8 cellular contexts compared by ENCODE assay signal in the genomic region with DNA sequence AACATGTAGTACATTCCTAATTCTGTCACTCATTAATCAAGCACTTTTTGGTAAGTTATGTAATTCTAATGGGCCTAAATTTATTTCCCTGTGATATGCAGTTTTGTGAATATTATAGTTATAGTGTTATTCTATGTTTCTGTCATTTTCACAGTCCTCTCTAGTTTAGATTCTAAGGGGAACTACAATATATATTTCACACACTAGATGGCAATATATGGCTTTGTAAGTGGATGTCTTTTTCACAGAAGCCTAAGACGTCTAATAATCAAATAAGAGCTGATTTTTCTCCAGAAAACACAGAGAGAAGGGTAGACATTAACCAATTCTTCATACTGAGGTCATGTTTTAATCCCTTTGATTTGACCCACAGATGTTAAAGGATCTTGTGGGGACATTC. TPM values are rescaled to one million over a fixed set of nuclear protein-coding genes. Genes with fewer than 3 reads are reported as not detected.
DNase-seq lines count a peak whose midpoint lies in the region; ATAC-seq and TF ChIP-seq lines count a peak whose summit lies in the region.

No MANE protein-coding gene starts in this region.

- H3K27me3 ChIP-seq in thoracic aorta (replicated peaks; ENCODE audit: insufficient read depth) (no peaks in the 10 kb centered on the region), testis (no peaks in the 10 kb centered on the region)

- no peaks in the 10 kb centered on the region for H3K9me3 ChIP-seq in thoracic aorta
- H3K9me3 ChIP-seq in testis, result no peaks in the 10 kb centered on the region

- H3K27ac ChIP-seq in thoracic aorta, result no peak overlapping the region
- H3K27ac ChIP-seq in testis, result no peak overlapping the region

- H3K36me3 ChIP-seq in thoracic aorta, result no peaks in the 10 kb centered on the region
- H3K36me3 ChIP-seq in testis (ENCODE audit: low read depth, missing control alignments), result no peaks in the 10 kb centered on the region

- DNase-seq in AG08396 (ENCODE audit: low spot score) (peak; percentile 10), RPMI7951 (ENCODE audit: low read depth) (peak; percentile 27), fibroblast of the aortic adventitia (ENCODE audit: low read depth) (peak; percentile 76), thoracic aorta (ENCODE audit: low spot score) (no peak), testis (no peak), D341Med (ENCODE audit: low spot score) (no peak)

- peak; percentile 50 for TF ChIP-seq CTCF in fibroblast of the aortic adventitia (IDR thresholded peaks at IDR 0.05; ENCODE audit: insufficient read depth, low read length)
- peak; percentile 15 for TF ChIP-seq CTCF in thoracic aorta (IDR thresholded peaks at IDR 0.05)
- no peak for TF ChIP-seq CTCF in testis (IDR thresholded peaks at IDR 0.05)

- H3K4me1 ChIP-seq in thoracic aorta (ENCODE audit: control insufficient read depth in 1 of 2, low read depth in 2 of 2) (no peaks in the 10 kb centered on the region), testis (no peaks in the 10 kb centered on the region)

- intact Hi-C loops in testis (cut with DNase I; ENCODE audit: low total_unique reads), result no loop called here

- ATAC-seq in GM21528 (IDR thresholded peaks at IDR 0.05; ENCODE audit: low FRiP score, unreplicated experiment) (peak; percentile 60), thoracic aorta (ENCODE audit: insufficient number of reproducible peaks, low FRiP score, low read depth) (no peak), HG03378 (IDR thresholded peaks at IDR 0.05; ENCODE audit: unreplicated experiment) (no peak)

- TF ChIP-seq POLR2A in testis (IDR thresholded peaks at IDR 0.05), result no peak

- H3K4me3 ChIP-seq in fibroblast of the aortic adventitia (ENCODE audit: low read depth, low read length), result no peak overlapping the region
- H3K4me3 ChIP-seq in thoracic aorta, result no peak overlapping the region
- H3K4me3 ChIP-seq in testis, result no peak overlapping the region

- 23 to 52% methylated on average over 1 of the region's 1 CpG for WGBS in testis, 2 donors

RNA-seq across cellular contexts. Expression of a gene that starts 18.0 kb away (rescaled TPM):
- 15.7 and 20.8 TPM in 2 replicates for total RNA-seq in RPMI7951 (2014; rRNA removed; shearing (Covaris generic))
- total RNA-seq in fibroblast of the aortic adventitia (ENCODE audit: low replicate concordance), result 7.0 and 16.8 TPM in 2 replicates
- total RNA-seq in thoracic aorta, result 1 to 10 TPM; 6.2 to 9.4 TPM
- total RNA-seq in testis, result 10 to 100 TPM; 27.1 to 27.4 TPM
- polyA plus RNA-seq in testis (ENCODE audit: insufficient read depth, low read depth, low replicate concordance), result 13.0 TPM

RNA-seq across cellular contexts. Expression of a gene that starts 21.5 kb away (rescaled TPM):
- under 0.01 and 0.12 TPM in 2 replicates for total RNA-seq in RPMI7951 (2014; rRNA removed; shearing (Covaris generic))
- total RNA-seq in fibroblast of the aortic adventitia (ENCODE audit: low replicate concordance) (0.09 TPM in 1 of 2 replicates, not detected in the other), thoracic aorta (under 1 TPM in 1 of 2 donors, not detected in 1; 0.27 TPM), testis (1 to 10 TPM; 3.5 to 4.2 TPM)
- 10.4 TPM for polyA plus RNA-seq in testis (ENCODE audit: insufficient read depth, low read depth, low replicate concordance)

Comparison
In these comparisons a context has a peak if more than half of its experiments do, and no peak if none do; other contexts are left out.
1. DNase-seq: peak in AG08396 (single experiment), RPMI7951 (single experiment) and fibroblast of the aortic adventitia (single experiment); none in thoracic aorta (single experiment), testis (single experiment) and D341Med (single experiment).
2. CTCF ChIP-seq: peak in fibroblast of the aortic adventitia (single experiment) and thoracic aorta (single experiment); none in testis (0 of 3).